Comparison of ENCODE assay signal across 11 cellular contexts in genomic region chr16:22195445-22195694, GRCh38. TPM values are rescaled to one million over a fixed set of nuclear protein-coding genes. Genes with fewer than 3 reads are reported as not detected.
DNase-seq lines count a peak whose midpoint lies in the region; ATAC-seq and TF ChIP-seq lines count a peak whose summit lies in the region.
"Had no signal": no experiment of that assay in that cellular context is flagged by ENCODE, and none has a peak within 500 bp of the region (broad histone marks: within the 10 kb centered on the region; RNA-seq: fewer than 3 reads in every experiment).

No MANE protein-coding gene starts in this region.

- DNase-seq in DND-41 (no peak), SJSA1 (ENCODE audit: low read depth in 1 of 2, low spot score in 2 of 2) (no peak), esophagus muscularis mucosa (ENCODE audit: extremely low spot score) (no peak), brain microvascular endothelial cell (no peak), cerebellum (ENCODE audit: low spot score) (no peak)
- DNase-seq in activated CD8-positive, alpha-beta memory T cell treated with anti-CD3 and anti-CD28 coated beads for 24 hours, result no peak

- no peaks in the 10 kb centered on the region for H4K20me1 ChIP-seq in DND-41 (ENCODE audit: insufficient read depth, low read length)

- in situ Hi-C loops in brain microvascular endothelial cell (cut with HindIII; ENCODE audit: low pct_ligation_motif_present, low sequenced_read_pairs), result no loop called here

- H3K27ac ChIP-seq in DND-41 (ENCODE audit: low read length) (0 out of 2 replicates have a peak overlapping the region, but pooled peaks have one; percentile 6), SJSA1 (no peak overlapping the region), esophagus muscularis mucosa (replicated peaks in 1 of 4) (peak overlapping the region; percentile 75 to 85 (median 80)), parathyroid adenoma (peak overlapping the region; percentile 60), brain microvascular endothelial cell (no peak overlapping the region)

- ATAC-seq in DND-41 (ENCODE audit: insufficient read depth, low read depth) (no peak), HG03565 (IDR thresholded peaks at IDR 0.05; ENCODE audit: unreplicated experiment) (no peak)

- TF ChIP-seq EP300 in esophagus muscularis mucosa (IDR thresholded peaks at IDR 0.05), result no peak

- no peak for TF ChIP-seq CTCF in DND-41 (IDR thresholded peaks at IDR 0.05; ENCODE audit: borderline replicate concordance, extremely low read depth, low read length, poor library complexity, severe bottlenecking)
- TF ChIP-seq CTCF in esophagus muscularis mucosa (IDR thresholded peaks at IDR 0.05), result no peak
- TF ChIP-seq CTCF in parathyroid adenoma (IDR thresholded peaks at IDR 0.05), result no peak
- no peak for TF ChIP-seq CTCF in brain microvascular endothelial cell (IDR thresholded peaks at IDR 0.05; ENCODE audit: low read depth, low read length, missing control alignments)

- H3K27me3 ChIP-seq in DND-41 (ENCODE audit: insufficient read depth, low read length, poor library complexity), result no peaks in the 10 kb centered on the region
- H3K27me3 ChIP-seq in SJSA1 (replicated peaks), result no peaks in the 10 kb centered on the region
- H3K27me3 ChIP-seq in esophagus muscularis mucosa, result no peaks in the 10 kb centered on the region
- no peaks in the 10 kb centered on the region for H3K27me3 ChIP-seq in parathyroid adenoma (ENCODE audit: control insufficient read depth, insufficient read depth, low read length)
- no peaks in the 10 kb centered on the region for H3K27me3 ChIP-seq in brain microvascular endothelial cell (replicated peaks)

- H3K9ac ChIP-seq in DND-41 (ENCODE audit: low read depth, low read length) (peak overlapping the region; percentile 7; the same call in 1 of the 2 replicates), parathyroid adenoma (no peak overlapping the region)

- intact Hi-C loops in esophagus muscularis mucosa (cut with DNase I), result no loop called here

- H3K9me3 ChIP-seq in DND-41 (ENCODE audit: insufficient read depth, low read length, severe bottlenecking) (no peaks in the 10 kb centered on the region), SJSA1 (replicated peaks) (no peaks in the 10 kb centered on the region), esophagus muscularis mucosa (no peaks in the 10 kb centered on the region), parathyroid adenoma (ENCODE audit: control insufficient read depth, low read length) (no peaks in the 10 kb centered on the region)

- H3K4me3 ChIP-seq in DND-41 (ENCODE audit: low read depth in 1 of 2, low read length in 2 of 2) (peak overlapping the region in 1 of 2 experiments; percentile 70; a peak in 2 of 4 replicates), SJSA1 (peak overlapping the region; percentile 45), esophagus muscularis mucosa (peak overlapping the region; percentile 55 to 58 (median 57)), parathyroid adenoma (ENCODE audit: low read depth, low read length) (peak overlapping the region; percentile 52), brain microvascular endothelial cell (ENCODE audit: low read depth, low read length) (no peak overlapping the region)

- H3K79me2 ChIP-seq in DND-41 (ENCODE audit: insufficient read depth, low read length), result no peaks in the 10 kb centered on the region
- no peaks in the 10 kb centered on the region for H3K79me2 ChIP-seq in parathyroid adenoma

- H3K4me2 ChIP-seq in DND-41 (ENCODE audit: insufficient read depth, low read length) (peak overlapping the region; percentile 87), parathyroid adenoma (ENCODE audit: low read length) (peak overlapping the region; percentile 86)

- no peaks in the 10 kb centered on the region for H3K36me3 ChIP-seq in DND-41 (ENCODE audit: insufficient read depth, low read length)
- H3K36me3 ChIP-seq in SJSA1, result no peaks in the 10 kb centered on the region
- H3K36me3 ChIP-seq in esophagus muscularis mucosa, result no peaks in the 10 kb centered on the region
- H3K36me3 ChIP-seq in parathyroid adenoma (ENCODE audit: control insufficient read depth, insufficient read depth, low read length), result no peaks in the 10 kb centered on the region
- H3K36me3 ChIP-seq in brain microvascular endothelial cell (replicated peaks), result no peaks in the 10 kb centered on the region

- H3K4me1 ChIP-seq in DND-41 (ENCODE audit: insufficient read depth, low read length) (peaks cover 43% of the 10 kb centered on the region), SJSA1 (replicated peaks) (peaks cover 30% of the 10 kb centered on the region), esophagus muscularis mucosa (peaks cover 8 to 48% (median 42%) of the 10 kb centered on the region in 4 donors), parathyroid adenoma (no peaks in the 10 kb centered on the region)

- TF ChIP-seq POLR2A in esophagus muscularis mucosa (IDR thresholded peaks at IDR 0.05; ENCODE audit: low read depth), result no peak

- H2AFZ ChIP-seq in DND-41 (ENCODE audit: low read depth, low read length) (no peak overlapping the region; the same call in 1 of the 2 replicates), parathyroid adenoma (no peak overlapping the region)

RNA-seq across cellular contexts. Expression of gene EEF2K, which starts 10.7 kb away (rescaled TPM):
- total RNA-seq in SJSA1 (2014; rRNA removed; shearing (Covaris generic)), result 6.5 and 11.2 TPM in 2 replicates
- total RNA-seq in esophagus muscularis mucosa (10 to 100 TPM; 18.1 to 37.7 (median 31.6) TPM), cerebellum (19.2 TPM)

RNA-seq across cellular contexts. Expression of gene SDR42E2, which starts 33.1 kb away (rescaled TPM):
- not detected in 2 replicates for total RNA-seq in SJSA1 (2014; rRNA removed; shearing (Covaris generic))
- total RNA-seq in esophagus muscularis mucosa, result not detected
- total RNA-seq in cerebellum, result not detected
- total RNA-seq: activated CD8-positive, alpha-beta memory T cell treated with anti-CD3 and anti-CD28 coated beads for 36 hours; G401; renal cortical epithelial cell had no signal

Comparison
In these comparisons a context has a peak if more than half of its experiments do, and no peak if none do; other contexts are left out.
1. H3K27ac ChIP-seq: peak in DND-41 (single experiment), esophagus muscularis mucosa (4 of 4) and parathyroid adenoma (single experiment); none in SJSA1 (single experiment) and brain microvascular endothelial cell (single experiment).